1 cellular context compared by ENCODE assay signal in the genomic region with DNA sequence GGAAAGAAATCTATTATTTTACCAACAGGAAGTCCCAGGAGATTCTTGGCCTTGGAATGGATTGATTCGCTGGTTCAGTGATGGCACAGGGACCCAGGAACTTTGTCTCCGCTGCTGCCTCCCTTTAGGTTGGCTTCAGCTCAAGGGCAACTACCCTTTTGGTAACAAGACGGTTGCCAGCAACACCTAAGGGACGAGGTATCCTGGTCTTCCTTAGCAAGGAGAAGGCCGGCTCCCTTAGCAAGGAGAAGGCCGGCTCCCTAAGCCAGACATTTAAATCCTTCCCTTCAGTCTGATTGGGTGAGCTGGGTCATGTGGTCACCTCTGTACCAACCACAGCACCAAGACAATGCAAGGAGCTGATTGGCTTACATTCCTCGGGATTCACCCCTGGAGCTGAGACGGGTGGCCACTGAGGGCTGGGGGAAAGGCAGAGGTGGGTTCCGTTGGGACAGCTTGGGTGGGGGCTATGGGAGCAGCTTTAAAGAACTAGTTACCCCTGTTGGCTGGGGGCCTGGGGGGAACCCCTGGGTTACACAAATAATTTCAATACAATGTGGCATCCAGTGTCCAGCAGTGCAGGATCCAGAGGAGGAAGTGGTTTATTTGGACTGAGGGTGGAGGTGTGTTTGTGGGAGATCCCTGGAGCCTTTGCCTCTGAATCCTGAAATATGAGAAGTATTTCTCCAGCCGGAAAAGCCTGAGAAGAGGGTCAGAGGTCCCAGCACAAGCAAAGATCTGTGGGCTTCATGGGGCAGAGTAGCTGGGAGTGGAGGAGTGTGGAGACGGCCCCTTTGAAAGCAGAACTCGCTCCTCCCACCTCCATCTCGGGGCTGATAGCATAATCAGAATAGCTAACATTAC.
A peak's percentile ranks its signal among the peaks of the same experiment; 100 is the strongest.
TF ChIP-seq lines count a peak whose summit lies in the region.

No MANE protein-coding gene starts in this region.

TF ChIP-seq in endothelial cell of umbilical vein, 7 proteins besides CTCF, POLR2A, EP300 and RAD21 (continued from another document):
- no peak for TF ChIP-seq JUN (IDR thresholded peaks at IDR 0.05; ENCODE audit: borderline replicate concordance, insufficient read depth, insufficient read length, low read depth)
- TF ChIP-seq, protein P1, sequence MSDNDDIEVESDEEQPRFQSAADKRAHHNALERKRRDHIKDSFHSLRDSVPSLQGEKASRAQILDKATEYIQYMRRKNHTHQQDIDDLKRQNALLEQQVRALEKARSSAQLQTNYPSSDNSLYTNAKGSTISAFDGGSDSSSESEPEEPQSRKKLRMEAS (IDR thresholded peaks at IDR 0.05; ENCODE audit: insufficient read depth, insufficient read length): peak; percentile 72
- TF ChIP-seq MYC (IDR thresholded peaks at IDR 0.05; ENCODE audit: low read depth, low read length): no peak
